ENCODE assay signal across 13 cellular contexts in genomic region chr11:5367461-5368074, GRCh38. TPM values are rescaled to one million over a fixed set of nuclear protein-coding genes. Genes with fewer than 3 reads are reported as not detected.
DNase-seq lines count a peak whose midpoint lies in the region; ATAC-seq lines count a peak whose summit lies in the region.
"Had no signal": no experiment of that assay in that cellular context is flagged by ENCODE, and none has a peak within 500 bp of the region (broad histone marks: within the 10 kb centered on the region; RNA-seq: fewer than 3 reads in every experiment).

No MANE protein-coding gene starts in this region.

- H3K9me2 ChIP-seq in GM23248 (ENCODE audit: insufficient read depth) = no peaks in the 10 kb centered on the region

- H3K79me2 ChIP-seq in GM23248 (ENCODE audit: insufficient read depth) = no peaks in the 10 kb centered on the region
- H3K79me2 ChIP-seq: hepatocyte had no signal

- peak; percentile 73 for DNase-seq in GM23248
- DNase-seq in NCI-H226 = peak; percentile 82
- peak; percentile 62 for DNase-seq in dedifferentiated amniotic fluid mesenchymal stem cell (ENCODE audit: extremely low spot score)
- DNase-seq in pulmonary artery endothelial cell (ENCODE audit: low read depth, low spot score) = peak; percentile 64
- no peak for DNase-seq in iPS-NIHi11 (ENCODE audit: low spot score)
- no peak for DNase-seq in substantia nigra (lab: John Stamatoyannopoulos, UW)
- no peak for DNase-seq in epidermal melanocyte (ENCODE audit: insufficient read length, low spot score)
- DNase-seq: amniotic stem cell, tibial artery had no signal

- in situ Hi-C loops in GM23248 (cut with MboI) = no loop called here

- H3F3A ChIP-seq in GM23248 (ENCODE audit: insufficient read depth) = peaks cover 44% of the 10 kb centered on the region

- peak overlapping the region; percentile 22 for H2AFZ ChIP-seq in GM23248
- H2AFZ ChIP-seq: hepatocyte had no signal

- H3K4me3 ChIP-seq in GM23248 = no peak overlapping the region
- H3K4me3 ChIP-seq: hepatocyte had no signal

- ATAC-seq in HG02642 (IDR thresholded peaks at IDR 0.05; ENCODE audit: poor library complexity, unreplicated experiment) = no peak

- H3K4me1 ChIP-seq in GM23248 (ENCODE audit: insufficient read depth) = peaks cover 65% of the 10 kb centered on the region

- 66 to 81% methylated on average over 2 of the region's 2 CpGs for WGBS in GM23248 (ENCODE audit: low coverage in 1 of 2, low lambda C conversion rate in 2 of 2, missing lambda C conversion rate in 2 of 2), 2 experiments

- H4K20me1 ChIP-seq in GM23248 (ENCODE audit: insufficient read depth) = no peaks in the 10 kb centered on the region

- H3K4me2 ChIP-seq in GM23248 (ENCODE audit: unreplicated experiment) = peak overlapping the region; percentile 51
- H3K4me2 ChIP-seq: hepatocyte had no signal

- no peaks in the 10 kb centered on the region for H3K27me3 ChIP-seq in GM23248 (replicated peaks; ENCODE audit: insufficient read depth)
- H3K27me3 ChIP-seq: hepatocyte, tibial artery had no signal

- H3K9ac ChIP-seq in GM23248 = peak overlapping the region; percentile 46; the same call in 1 of the 2 replicates

- H3K27ac ChIP-seq in GM23248 (peak overlapping the region; percentile 82), substantia nigra (ENCODE audit: low read depth, low read length, poor library complexity, severe bottlenecking) (no peak overlapping the region)
- H3K27ac ChIP-seq: hepatocyte, tibial artery had no signal

- no peaks in the 10 kb centered on the region for H3K36me3 ChIP-seq in GM23248 (ENCODE audit: low read depth)
- H3K36me3 ChIP-seq: tibial artery had no signal

- H3K9me3 ChIP-seq in GM23248 (ENCODE audit: low read depth) = no peaks in the 10 kb centered on the region
- H3K9me3 ChIP-seq: tibial artery had no signal

RNA-seq across cellular contexts. Expression of gene OR51M1, which starts 16.0 kb away (rescaled TPM):
- total RNA-seq in GM23248 (2014; rRNA removed; shearing (Covaris generic)) = not detected in 2 replicates
- not detected in 2 replicates for polyA plus RNA-seq in GM23248 (2016; fragmentation: Nextera tagmentation; extraction: Ambion mirVana)
- not detected in 2 replicates for total RNA-seq in pulmonary artery endothelial cell
- total RNA-seq: hepatocyte, liver, neural crest cell had no signal
- polyA plus RNA-seq: hepatocyte, liver had no signal

RNA-seq across cellular contexts. Expression of gene OR51B6, which starts 16.3 kb away (rescaled TPM):
- not detected in 2 replicates for total RNA-seq in GM23248 (2014; rRNA removed; shearing (Covaris generic))
- polyA plus RNA-seq in GM23248 (2016; fragmentation: Nextera tagmentation; extraction: Ambion mirVana) = not detected in 2 replicates
- not detected in 2 replicates for total RNA-seq in pulmonary artery endothelial cell
- total RNA-seq: hepatocyte, liver, neural crest cell had no signal
- polyA plus RNA-seq: hepatocyte, liver had no signal

RNA-seq across cellular contexts. Expression of gene OR51B5, which starts 24.2 kb away (rescaled TPM):
- not detected in 2 replicates for total RNA-seq in GM23248 (2014; rRNA removed; shearing (Covaris generic))
- not detected in 2 replicates for polyA plus RNA-seq in GM23248 (2016; fragmentation: Nextera tagmentation; extraction: Ambion mirVana)
- not detected in 2 replicates for total RNA-seq in pulmonary artery endothelial cell
- polyA plus RNA-seq: hepatocyte, liver had no signal

RNA-seq across cellular contexts. Expression of gene OR51B2, which starts 43.5 kb away (rescaled TPM):
- total RNA-seq in GM23248 (2014; rRNA removed; shearing (Covaris generic)) = not detected in 2 replicates
- polyA plus RNA-seq in GM23248 (2016; fragmentation: Nextera tagmentation; extraction: Ambion mirVana) = not detected in 2 replicates
- total RNA-seq in pulmonary artery endothelial cell = not detected in 2 replicates
- total RNA-seq: hepatocyte, neural crest cell had no signal
- polyA plus RNA-seq: hepatocyte, liver had no signal

RNA-seq across cellular contexts. Expression of gene OR51Q1, which starts 54.3 kb away (rescaled TPM):
- not detected in 2 replicates for total RNA-seq in GM23248 (2014; rRNA removed; shearing (Covaris generic))
- polyA plus RNA-seq in GM23248 (2016; fragmentation: Nextera tagmentation; extraction: Ambion mirVana) = not detected in 2 replicates
- not detected in 2 replicates for total RNA-seq in pulmonary artery endothelial cell
- total RNA-seq: hepatocyte, liver, neural crest cell had no signal
- polyA plus RNA-seq: hepatocyte, liver had no signal

Comparison
In these comparisons a context has a peak if more than half of its experiments do, and no peak if none do; other contexts are left out.
1. DNase-seq: peak in GM23248 (single experiment), NCI-H226 (single experiment), dedifferentiated amniotic fluid mesenchymal stem cell (single experiment) and pulmonary artery endothelial cell (single experiment); none in iPS-NIHi11 (single experiment), substantia nigra (0 of 49) and epidermal melanocyte (single experiment).